Comparison of ENCODE assay signal across 9 cellular contexts in genomic region chr17:73189417-73190099, GRCh38. TPM values are rescaled to one million over a fixed set of nuclear protein-coding genes. Genes with fewer than 3 reads are reported as not detected.
DNase-seq lines count a peak whose midpoint lies in the region; ATAC-seq, FAIRE-seq and TF ChIP-seq lines count a peak whose summit lies in the region.
"Had no signal": no experiment of that assay in that cellular context is flagged by ENCODE, and none has a peak within 500 bp of the region (broad histone marks: within the 10 kb centered on the region; RNA-seq: fewer than 3 reads in every experiment).

No MANE protein-coding gene starts in this region.

- peaks cover 8% of the 10 kb centered on the region for H3K4me1 ChIP-seq in Loucy (ENCODE audit: insufficient read depth, low read length, poor library complexity, severe bottlenecking)

- H3K4me3 ChIP-seq in Loucy (ENCODE audit: low read length, poor library complexity, severe bottlenecking) = no peak overlapping the region

- no peaks in the 10 kb centered on the region for H3K36me3 ChIP-seq in Loucy (ENCODE audit: insufficient read depth, low read length)

- DNase-seq in Daoy (ENCODE audit: low read depth) (peak; percentile 65), glomerular visceral epithelial cell (ENCODE audit: extremely low spot score) (peak; percentile 60), urothelium cell line (ENCODE audit: low spot score) (peak; percentile 78), immature natural killer cell (no peak)
- DNase-seq in stimulated activated CD4-positive, alpha-beta T cell treated with anti-CD3 and anti-CD28 coated beads, Interleukin-12 subunit alpha, Interleukin-12 subunit beta, amount 100 ng/mL, for 4 hours = no peak

- H3K4me3 Mint-ChIP-seq in immature natural killer cell = no peak overlapping the region
- H3K4me3 Mint-ChIP-seq: memory B cell had no signal

- peaks cover 4 to 5% (median 5%) of the 10 kb centered on the region in 3 donors for H3K27me3 Mint-ChIP-seq in immature natural killer cell (ENCODE audit: low read depth in 3 of 3)
- H3K27me3 Mint-ChIP-seq: memory B cell had no signal

- H3K27ac Mint-ChIP-seq in immature natural killer cell = no peak overlapping the region
- H3K27ac Mint-ChIP-seq: memory B cell had no signal

- no peak overlapping the region for H2AFZ ChIP-seq in Loucy (ENCODE audit: low read length)

- H3K36me3 Mint-ChIP-seq in immature natural killer cell = no peaks in the 10 kb centered on the region
- H3K36me3 Mint-ChIP-seq: memory B cell had no signal

- H3K9me3 Mint-ChIP-seq in immature natural killer cell = no peaks in the 10 kb centered on the region
- H3K9me3 Mint-ChIP-seq: memory B cell had no signal

- TF ChIP-seq CTCF in Loucy (conservative IDR thresholded peaks at IDR 0.05; ENCODE audit: low read length) = peak; percentile 69

- H4K20me1 ChIP-seq in Loucy (ENCODE audit: insufficient read depth, low read length, poor library complexity, severe bottlenecking) = no peaks in the 10 kb centered on the region

- H3F3A ChIP-seq in Loucy (ENCODE audit: low read depth) = no peaks in the 10 kb centered on the region

- H3K4me2 ChIP-seq in Loucy (ENCODE audit: low read depth, low read length, poor library complexity, severe bottlenecking) = no peak overlapping the region

- peak; percentile 49 for ATAC-seq in SK-N-SH treated with all-trans-retinoic acid at 6 μM for 48 hours
- no peak for ATAC-seq in HG03378 (IDR thresholded peaks at IDR 0.05; ENCODE audit: unreplicated experiment)

- H3K79me2 ChIP-seq in Loucy (ENCODE audit: insufficient read depth, low read length) = peaks cover 22% of the 10 kb centered on the region

- no peaks in the 10 kb centered on the region for H3K9me3 ChIP-seq in Loucy (ENCODE audit: insufficient read depth, low read depth, low read length)

- no peak overlapping the region for H3K9ac ChIP-seq in Loucy (ENCODE audit: low read depth, low read length, poor library complexity, severe bottlenecking)

- peaks cover 19 to 22% of the 10 kb centered on the region in 2 donors for H3K4me1 Mint-ChIP-seq in immature natural killer cell

- peak; percentile 35 for FAIRE-seq in urothelium cell line (lab: Jason Lieb, UNC)

- H3K9me2 ChIP-seq in Loucy (replicated peaks; ENCODE audit: low read depth, low read length) = no peaks in the 10 kb centered on the region

- H3K27me3 ChIP-seq in Loucy (ENCODE audit: insufficient read depth, low read length, poor library complexity, severe bottlenecking) = no peaks in the 10 kb centered on the region

TF ChIP-seq in SK-N-SH treated with all-trans-retinoic acid at 6 μM for 48 hours, 23 proteins besides CTCF, POLR2A, EP300 and RAD21:
- TF ChIP-seq ZFP3 (CRISPR knock-in tag; IDR thresholded peaks at IDR 0.05) (no peak), TOX (CRISPR knock-in tag; IDR thresholded peaks at IDR 0.05; ENCODE audit: borderline replicate concordance) (no peak), ARNTL (CRISPR knock-in tag; IDR thresholded peaks at IDR 0.05; ENCODE audit: borderline replicate concordance, low read depth) (no peak), RARB (CRISPR knock-in tag; IDR thresholded peaks at IDR 0.05) (no peak), BACH2 (CRISPR knock-in tag; IDR thresholded peaks at IDR 0.05; ENCODE audit: borderline replicate concordance) (no peak), PATZ1 (CRISPR knock-in tag; IDR thresholded peaks at IDR 0.05; ENCODE audit: borderline replicate concordance) (no peak), GLIS3 (CRISPR knock-in tag; IDR thresholded peaks at IDR 0.05) (no peak), ZNF70 (CRISPR knock-in tag; IDR thresholded peaks at IDR 0.05) (no peak), TSHZ2 (CRISPR knock-in tag; IDR thresholded peaks at IDR 0.05) (no peak)

RNA-seq across cellular contexts. Expression of gene COG1, which starts 3.3 kb away (rescaled TPM):
- total RNA-seq in Daoy (2014; rRNA removed; shearing (Covaris generic)) = 13.5 and 15.9 TPM in 2 replicates
- 10 to 100 TPM in 2 of 3 donors, 1 to 10 TPM in 1; 9.6 to 33.6 (median 17.2) TPM for polyA plus RNA-seq in immature natural killer cell

RNA-seq across cellular contexts. Expression of gene SSTR2, which starts 24.7 kb away (rescaled TPM):
- 1.4 and 1.5 TPM in 2 replicates for total RNA-seq in Daoy (2014; rRNA removed; shearing (Covaris generic))
- not detected for polyA plus RNA-seq in immature natural killer cell

Comparison
In these comparisons a context has a peak if more than half of its experiments do, and no peak if none do; other contexts are left out.
1. DNase-seq: peak in Daoy (single experiment), glomerular visceral epithelial cell (single experiment) and urothelium cell line (single experiment); none in immature natural killer cell (0 of 3) and stimulated activated CD4-positive, alpha-beta T cell treated with anti-CD3 and anti-CD28 coated beads, Interleukin-12 subunit alpha, Interleukin-12 subunit beta, amount 100 ng/mL, for 4 hours (single experiment).